Comparison of ENCODE assay signal across 1 cellular context in the genomic region with DNA sequence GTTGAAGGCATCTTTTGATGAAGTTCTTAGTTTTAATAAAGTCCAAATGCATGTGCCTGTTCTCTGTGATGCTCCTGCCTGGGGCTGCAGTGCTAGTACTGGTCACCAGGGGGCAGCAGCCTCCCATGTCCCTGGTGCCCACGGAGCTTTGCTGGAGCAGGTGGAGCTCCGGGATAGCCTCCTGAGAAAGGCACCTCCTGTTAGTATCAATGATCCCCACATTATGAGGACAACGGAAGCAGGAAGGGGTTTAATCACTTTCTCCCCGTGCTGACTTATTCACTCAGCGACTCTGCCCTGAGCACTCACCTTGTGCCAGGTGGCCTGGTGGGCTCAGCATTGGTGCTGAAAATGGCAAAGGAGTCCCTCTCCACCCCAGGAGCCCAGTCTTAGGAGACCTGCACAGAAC.
TF ChIP-seq lines count a peak whose summit lies in the region.

No MANE protein-coding gene starts in this region.

TF ChIP-seq in HepG2, 621 proteins besides CTCF, POLR2A, EP300 and RAD21 (continued from another document and continues in another):
- TF ChIP-seq KAT8 (CRISPR knock-in tag; IDR thresholded peaks at IDR 0.05) (0 out of 2 replicates have a peak, but pooled peaks have one; percentile 36), ZNF383 (CRISPR knock-in tag; IDR thresholded peaks at IDR 0.05; ENCODE audit: borderline replicate concordance) (no peak), ZNF557 (CRISPR knock-in tag; IDR thresholded peaks at IDR 0.05) (no peak), ZNF749 (CRISPR knock-in tag; IDR thresholded peaks at IDR 0.05; ENCODE audit: borderline replicate concordance) (no peak), ZFP36 (IDR thresholded peaks at IDR 0.05; ENCODE audit: borderline replicate concordance, low read depth, low read length, partially characterized antibody) (no peak), RCOR2 (CRISPR knock-in tag; IDR thresholded peaks at IDR 0.05) (no peak), KDM5A (IDR thresholded peaks at IDR 0.05; ENCODE audit: borderline replicate concordance, low read length) (no peak), YEATS2 (CRISPR knock-in tag; IDR thresholded peaks at IDR 0.05; ENCODE audit: borderline replicate concordance) (no peak), ZNF382 (CRISPR knock-in tag; IDR thresholded peaks at IDR 0.05; ENCODE audit: borderline replicate concordance) (no peak), PAWR (CRISPR knock-in tag; IDR thresholded peaks at IDR 0.05; ENCODE audit: borderline replicate concordance) (no peak), CHD4 (IDR thresholded peaks at IDR 0.05; ENCODE audit: borderline replicate concordance, low read length) (no peak), POGK (CRISPR knock-in tag; conservative IDR thresholded peaks at IDR 0.05) (no peak), MTF2 (CRISPR knock-in tag; IDR thresholded peaks at IDR 0.05; ENCODE audit: borderline replicate concordance) (no peak), ZNF337 (CRISPR knock-in tag; IDR thresholded peaks at IDR 0.05; ENCODE audit: borderline replicate concordance, low read depth) (no peak), FOXP4 (CRISPR knock-in tag; IDR thresholded peaks at IDR 0.05) (no peak), ZNF446 (CRISPR knock-in tag; IDR thresholded peaks at IDR 0.05) (no peak), MED8 (CRISPR knock-in tag; IDR thresholded peaks at IDR 0.05; ENCODE audit: insufficient replicate concordance) (no peak), ZNF850 (CRISPR knock-in tag; conservative IDR thresholded peaks at IDR 0.05) (no peak), MEF2D (CRISPR knock-in tag; IDR thresholded peaks at IDR 0.05) (peak; percentile 44; the same call in 1 of the 2 replicates), ZNF629 (CRISPR knock-in tag; conservative IDR thresholded peaks at IDR 0.05) (no peak), AFF4 (CRISPR knock-in tag; IDR thresholded peaks at IDR 0.05) (no peak), ZNF24 (IDR thresholded peaks at IDR 0.05) (no peak), ZNF550 (CRISPR knock-in tag; IDR thresholded peaks at IDR 0.05; ENCODE audit: borderline replicate concordance) (no peak), JUND (CRISPR knock-in tag; IDR thresholded peaks at IDR 0.05) (no peak), SMARCE1 (IDR thresholded peaks at IDR 0.05; ENCODE audit: borderline replicate concordance) (no peak), IKZF1 (IDR thresholded peaks at IDR 0.05) (no peak), STAG1 (CRISPR knock-in tag; IDR thresholded peaks at IDR 0.05) (peak; percentile 97), ZNF615 (CRISPR knock-in tag; IDR thresholded peaks at IDR 0.05; ENCODE audit: borderline replicate concordance) (no peak), ZFP36L2 (CRISPR knock-in tag; IDR thresholded peaks at IDR 0.05) (no peak), TCF7L2 (IDR thresholded peaks at IDR 0.05; ENCODE audit: low read depth, low read length) (no peak), GATAD2A (CRISPR knock-in tag; IDR thresholded peaks at IDR 0.05) (0 out of 2 replicates have a peak, but pooled peaks have one; percentile 23), PLRG1 (conservative IDR thresholded peaks at IDR 0.05) (no peak), SNAI1 (CRISPR knock-in tag; IDR thresholded peaks at IDR 0.05; ENCODE audit: borderline replicate concordance) (no peak), ZBTB20 (CRISPR knock-in tag; IDR thresholded peaks at IDR 0.05; ENCODE audit: borderline replicate concordance, low read depth) (peak; percentile 37; the same call in 1 of the 2 replicates), ZNF530 (CRISPR knock-in tag; IDR thresholded peaks at IDR 0.05; ENCODE audit: low read depth) (no peak), BCL6 (CRISPR knock-in tag; IDR thresholded peaks at IDR 0.05) (peak; percentile 26; the same call in 1 of the 2 replicates), ZBTB1 (CRISPR knock-in tag; IDR thresholded peaks at IDR 0.05; ENCODE audit: borderline replicate concordance) (no peak), ZMYM4 (CRISPR knock-in tag; IDR thresholded peaks at IDR 0.05) (peak; percentile 34; the same call in 1 of the 2 replicates), ZFP1 (CRISPR knock-in tag; IDR thresholded peaks at IDR 0.05) (no peak), TMF1 (CRISPR knock-in tag; IDR thresholded peaks at IDR 0.05; ENCODE audit: low read depth) (no peak), ZNF839 (CRISPR knock-in tag; IDR thresholded peaks at IDR 0.05; ENCODE audit: borderline replicate concordance) (no peak), ZNF274 (CRISPR knock-in tag; IDR thresholded peaks at IDR 0.05) (no peak), SALL2 (CRISPR knock-in tag; IDR thresholded peaks at IDR 0.05) (no peak), ZNF776 (CRISPR knock-in tag; IDR thresholded peaks at IDR 0.05) (no peak), ZSCAN9 (CRISPR knock-in tag; IDR thresholded peaks at IDR 0.05; ENCODE audit: borderline replicate concordance) (no peak), EED (CRISPR knock-in tag; IDR thresholded peaks at IDR 0.05) (no peak), ZNF83 (CRISPR knock-in tag; IDR thresholded peaks at IDR 0.05; ENCODE audit: borderline replicate concordance) (no peak), NR1H2 (CRISPR knock-in tag; IDR thresholded peaks at IDR 0.05; ENCODE audit: borderline replicate concordance, low read depth) (no peak), ZNF501 (CRISPR knock-in tag; IDR thresholded peaks at IDR 0.05) (no peak), RARG (CRISPR knock-in tag; IDR thresholded peaks at IDR 0.05; ENCODE audit: low read depth) (no peak), ZSCAN22 (CRISPR knock-in tag; IDR thresholded peaks at IDR 0.05) (no peak), GABPA (IDR thresholded peaks at IDR 0.05; ENCODE audit: low read depth, low read length) (no peak), GABPA (CRISPR knock-in tag; IDR thresholded peaks at IDR 0.05; ENCODE audit: low read depth) (no peak)
- TF ChIP-seq, protein P1, sequence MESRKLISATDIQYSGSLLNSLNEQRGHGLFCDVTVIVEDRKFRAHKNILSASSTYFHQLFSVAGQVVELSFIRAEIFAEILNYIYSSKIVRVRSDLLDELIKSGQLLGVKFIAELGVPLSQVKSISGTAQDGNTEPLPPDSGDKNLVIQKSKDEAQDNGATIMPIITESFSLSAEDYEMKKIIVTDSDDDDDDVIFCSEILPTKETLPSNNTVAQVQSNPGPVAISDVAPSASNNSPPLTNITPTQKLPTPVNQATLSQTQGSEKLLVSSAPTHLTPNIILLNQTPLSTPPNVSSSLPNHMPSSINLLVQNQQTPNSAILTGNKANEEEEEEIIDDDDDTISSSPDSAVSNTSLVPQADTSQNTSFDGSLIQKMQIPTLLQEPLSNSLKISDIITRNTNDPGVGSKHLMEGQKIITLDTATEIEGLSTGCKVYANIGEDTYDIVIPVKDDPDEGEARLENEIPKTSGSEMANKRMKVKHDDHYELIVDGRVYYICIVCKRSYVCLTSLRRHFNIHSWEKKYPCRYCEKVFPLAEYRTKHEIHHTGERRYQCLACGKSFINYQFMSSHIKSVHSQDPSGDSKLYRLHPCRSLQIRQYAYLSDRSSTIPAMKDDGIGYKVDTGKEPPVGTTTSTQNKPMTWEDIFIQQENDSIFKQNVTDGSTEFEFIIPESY (CRISPR knock-in tag; IDR thresholded peaks at IDR 0.05): 0 out of 2 replicates have a peak, but pooled peaks have one; percentile 35
- TF ChIP-seq, protein P2, sequence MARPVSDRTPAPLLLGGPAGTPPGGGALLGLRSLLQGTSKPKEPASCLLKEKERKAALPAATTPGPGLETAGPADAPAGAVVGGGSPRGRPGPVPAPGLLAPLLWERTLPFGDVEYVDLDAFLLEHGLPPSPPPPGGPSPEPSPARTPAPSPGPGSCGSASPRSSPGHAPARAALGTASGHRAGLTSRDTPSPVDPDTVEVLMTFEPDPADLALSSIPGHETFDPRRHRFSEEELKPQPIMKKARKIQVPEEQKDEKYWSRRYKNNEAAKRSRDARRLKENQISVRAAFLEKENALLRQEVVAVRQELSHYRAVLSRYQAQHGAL (CRISPR knock-in tag; IDR thresholded peaks at IDR 0.05; ENCODE audit: not compliant biosample characterization): no peak
- TF ChIP-seq, protein P3, sequence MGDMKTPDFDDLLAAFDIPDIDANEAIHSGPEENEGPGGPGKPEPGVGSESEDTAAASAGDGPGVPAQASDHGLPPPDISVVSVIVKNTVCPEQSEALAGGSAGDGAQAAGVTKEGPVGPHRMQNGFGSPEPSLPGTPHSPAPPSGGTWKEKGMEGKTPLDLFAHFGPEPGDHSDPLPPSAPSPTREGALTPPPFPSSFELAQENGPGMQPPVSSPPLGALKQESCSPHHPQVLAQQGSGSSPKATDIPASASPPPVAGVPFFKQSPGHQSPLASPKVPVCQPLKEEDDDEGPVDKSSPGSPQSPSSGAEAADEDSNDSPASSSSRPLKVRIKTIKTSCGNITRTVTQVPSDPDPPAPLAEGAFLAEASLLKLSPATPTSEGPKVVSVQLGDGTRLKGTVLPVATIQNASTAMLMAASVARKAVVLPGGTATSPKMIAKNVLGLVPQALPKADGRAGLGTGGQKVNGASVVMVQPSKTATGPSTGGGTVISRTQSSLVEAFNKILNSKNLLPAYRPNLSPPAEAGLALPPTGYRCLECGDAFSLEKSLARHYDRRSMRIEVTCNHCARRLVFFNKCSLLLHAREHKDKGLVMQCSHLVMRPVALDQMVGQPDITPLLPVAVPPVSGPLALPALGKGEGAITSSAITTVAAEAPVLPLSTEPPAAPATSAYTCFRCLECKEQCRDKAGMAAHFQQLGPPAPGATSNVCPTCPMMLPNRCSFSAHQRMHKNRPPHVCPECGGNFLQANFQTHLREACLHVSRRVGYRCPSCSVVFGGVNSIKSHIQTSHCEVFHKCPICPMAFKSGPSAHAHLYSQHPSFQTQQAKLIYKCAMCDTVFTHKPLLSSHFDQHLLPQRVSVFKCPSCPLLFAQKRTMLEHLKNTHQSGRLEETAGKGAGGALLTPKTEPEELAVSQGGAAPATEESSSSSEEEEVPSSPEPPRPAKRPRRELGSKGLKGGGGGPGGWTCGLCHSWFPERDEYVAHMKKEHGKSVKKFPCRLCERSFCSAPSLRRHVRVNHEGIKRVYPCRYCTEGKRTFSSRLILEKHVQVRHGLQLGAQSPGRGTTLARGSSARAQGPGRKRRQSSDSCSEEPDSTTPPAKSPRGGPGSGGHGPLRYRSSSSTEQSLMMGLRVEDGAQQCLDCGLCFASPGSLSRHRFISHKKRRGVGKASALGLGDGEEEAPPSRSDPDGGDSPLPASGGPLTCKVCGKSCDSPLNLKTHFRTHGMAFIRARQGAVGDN (CRISPR knock-in tag; IDR thresholded peaks at IDR 0.05): peak; percentile 46
- TF ChIP-seq, protein P4, sequence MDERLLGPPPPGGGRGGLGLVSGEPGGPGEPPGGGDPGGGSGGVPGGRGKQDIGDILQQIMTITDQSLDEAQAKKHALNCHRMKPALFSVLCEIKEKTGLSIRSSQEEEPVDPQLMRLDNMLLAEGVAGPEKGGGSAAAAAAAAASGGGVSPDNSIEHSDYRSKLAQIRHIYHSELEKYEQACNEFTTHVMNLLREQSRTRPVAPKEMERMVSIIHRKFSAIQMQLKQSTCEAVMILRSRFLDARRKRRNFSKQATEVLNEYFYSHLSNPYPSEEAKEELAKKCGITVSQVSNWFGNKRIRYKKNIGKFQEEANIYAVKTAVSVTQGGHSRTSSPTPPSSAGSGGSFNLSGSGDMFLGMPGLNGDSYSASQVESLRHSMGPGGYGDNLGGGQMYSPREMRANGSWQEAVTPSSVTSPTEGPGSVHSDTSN (CRISPR knock-in tag; IDR thresholded peaks at IDR 0.05): no peak
